ENCODE assay signal across 1 cellular context in genomic region chr16:67489401-67490083, GRCh38.
TF ChIP-seq lines count a peak whose summit lies in the region.

No MANE protein-coding gene starts in this region.

TF ChIP-seq in K562, 482 proteins besides CTCF, POLR2A, EP300 and RAD21:
- TF ChIP-seq ELF4 (CRISPR knock-in tag; IDR thresholded peaks at IDR 0.05), result no peak
- TF ChIP-seq PYGO2 (tag; IDR thresholded peaks at IDR 0.05), result no peak
- TF ChIP-seq BRCA1 (IDR thresholded peaks at IDR 0.05), result no peak
- 0 out of 2 replicates have a peak, but pooled peaks have one; percentile 30 for TF ChIP-seq BRCA1 (CRISPR knock-in tag; IDR thresholded peaks at IDR 0.05)
